In genomic region chr6:108558372-108559096, GRCh38 we compare ENCODE assay signal across 8 cellular contexts. TPM values are rescaled to one million over a fixed set of nuclear protein-coding genes. Genes with fewer than 3 reads are reported as not detected.
DNase-seq lines count a peak whose midpoint lies in the region; ATAC-seq and TF ChIP-seq lines count a peak whose summit lies in the region.

No MANE protein-coding gene starts in this region.

- POLR2A ChIA-PET in activated CD8-positive, alpha-beta T cell treated with anti-CD3 and anti-CD28 coated beads for 36 hours (lab: Charles Lee): interaction anchor here (0.6 to 2.0 kb wide), 7 partner anchors 10 to 324 kb away, joined by 3 to 13 read pairs (median 4); no protein-coding TSS in a partner anchor

- peak overlapping the region; percentile 88 to 98 (median 92) for H3K4me3 ChIP-seq in BLaER1 treated with 17β-estradiol and CSF1 and Interleukin-3, amounts not matched to agents 10 nM and 100 nM
- peak overlapping the region; percentile 80 to 83 for H3K4me3 ChIP-seq in duodenal mucosa (ENCODE audit: low read depth in 1 of 2, low read length in 2 of 2)
- H3K4me3 ChIP-seq in lower leg skin (ENCODE audit: low read depth, poor library complexity, severe bottlenecking): peak overlapping the region; percentile 86

- peak overlapping the region; percentile 64 to 99 (median 91) for H3K4me2 ChIP-seq in BLaER1 treated with 17β-estradiol and CSF1 and Interleukin-3, amounts not matched to agents 10 nM and 100 nM

- H3K9me3 Mint-ChIP-seq in activated CD8-positive, alpha-beta T cell treated with anti-CD3 and anti-CD28 coated beads for 36 hours: no peaks in the 10 kb centered on the region

- peaks cover 10% of the 10 kb centered on the region for H3K36me3 Mint-ChIP-seq in activated CD8-positive, alpha-beta T cell treated with anti-CD3 and anti-CD28 coated beads for 36 hours (ENCODE audit: low read depth)

- H3K4me1 ChIP-seq in BLaER1 treated with 17β-estradiol and CSF1 and Interleukin-3, amounts not matched to agents 10 nM and 100 nM: peaks cover 17 to 32% (median 30%) of the 10 kb centered on the region in 10 experiments
- peaks cover 17 to 25% of the 10 kb centered on the region in 2 donors for H3K4me1 ChIP-seq in duodenal mucosa (ENCODE audit: control insufficient read depth in 1 of 2, insufficient read depth in 2 of 2, low read length in 2 of 2)

- H3K9ac ChIP-seq in BLaER1 treated with 17β-estradiol and CSF1 and Interleukin-3, amounts not matched to agents 10 nM and 100 nM: peak overlapping the region; percentile 90 to 100 (median 96)
- H3K9ac ChIP-seq in duodenal mucosa (ENCODE audit: low read depth in 1 of 2, low read length in 2 of 2): peak overlapping the region; percentile 83 to 86

- H3K4me3 Mint-ChIP-seq in activated CD8-positive, alpha-beta T cell treated with anti-CD3 and anti-CD28 coated beads for 36 hours: peak overlapping the region; percentile 94

- WGBS in lower leg skin, 2 donors: 0% methylated on average over 51 to 58 of the region's 58 CpGs

- CTCF ChIA-PET in activated CD8-positive, alpha-beta T cell treated with anti-CD3 and anti-CD28 coated beads for 36 hours (lab: Charles Lee): interaction anchor here (0.7 to 1.2 kb wide), 3 partner anchors 17 to 515 kb away, joined by 3 to 4 read pairs (median 3); no protein-coding TSS in a partner anchor

- no peak for TF ChIP-seq CTCF in activated CD8-positive, alpha-beta T cell treated with anti-CD3 and anti-CD28 coated beads for 36 hours (IDR thresholded peaks at IDR 0.05)
- no peak for TF ChIP-seq CTCF in lower leg skin (IDR thresholded peaks at IDR 0.05)

- no peak for TF ChIP-seq POLR2A in lower leg skin (IDR thresholded peaks at IDR 0.05)

- peaks cover 1% of the 10 kb centered on the region for H3K27me3 Mint-ChIP-seq in activated CD8-positive, alpha-beta T cell treated with anti-CD3 and anti-CD28 coated beads for 36 hours

- peak overlapping the region; percentile 97 for H3K27ac Mint-ChIP-seq in activated CD8-positive, alpha-beta T cell treated with anti-CD3 and anti-CD28 coated beads for 36 hours

- H3K27me3 ChIP-seq in BLaER1 treated with 17β-estradiol and CSF1 and Interleukin-3, amounts not matched to agents 10 nM and 100 nM: peaks cover 0 to 19% (median 6%) of the 10 kb centered on the region in 11 experiments; a peak in 8 of 22 replicates
- H3K27me3 ChIP-seq in duodenal mucosa (ENCODE audit: control insufficient read depth in 1 of 2, insufficient read depth in 2 of 2, low read length in 2 of 2): no peaks in the 10 kb centered on the region

- H4K20me1 ChIP-seq in BLaER1 treated with 17β-estradiol and CSF1 and Interleukin-3, amounts not matched to agents 10 nM and 100 nM: peaks cover 11 to 29% (median 20%) of the 10 kb centered on the region in 11 experiments; a peak in 17 of 22 replicates

- intact Hi-C loops in activated CD8-positive, alpha-beta T cell treated with anti-CD3 and anti-CD28 coated beads for 36 hours (cut with micrococcal nuclease): no loop called here
- intact Hi-C loops in lower leg skin (cut with DNase I; ENCODE audit: low total_unique reads): no loop called here

- ATAC-seq in GM19455 (IDR thresholded peaks at IDR 0.05; ENCODE audit: unreplicated experiment): peak; percentile 48
- peak; percentile 41 for ATAC-seq in HG03575 (IDR thresholded peaks at IDR 0.05; ENCODE audit: extremely low read depth, insufficient number of reproducible peaks, low FRiP score, unreplicated experiment)
- ATAC-seq in activated CD8-positive, alpha-beta T cell treated with anti-CD3 and anti-CD28 coated beads for 36 hours: peak; percentile 77

- H3K9me3 ChIP-seq in BLaER1 treated with 17β-estradiol and CSF1 and Interleukin-3, amounts not matched to agents 10 nM and 100 nM (replicated peaks in 1 of 11): no peaks in the 10 kb centered on the region
- H3K9me3 ChIP-seq in duodenal mucosa (ENCODE audit: control insufficient read depth in 1 of 2, low read length in 2 of 2): no peaks in the 10 kb centered on the region

- H3K36me3 ChIP-seq in BLaER1 treated with 17β-estradiol and CSF1 and Interleukin-3, amounts not matched to agents 10 nM and 100 nM: peaks cover 0 to 13% (median 10%) of the 10 kb centered on the region in 11 experiments; a peak in 12 of 22 replicates
- H3K36me3 ChIP-seq in duodenal mucosa (ENCODE audit: control insufficient read depth in 1 of 2, insufficient read depth in 2 of 2, low read length in 2 of 2): no peaks in the 10 kb centered on the region

- peak overlapping the region; percentile 91 to 99 (median 96) for H3K27ac ChIP-seq in BLaER1 treated with 17β-estradiol and CSF1 and Interleukin-3, amounts not matched to agents 10 nM and 100 nM
- H3K27ac ChIP-seq in duodenal mucosa (ENCODE audit: low read depth, low read length): peak overlapping the region; percentile 96

- DNase-seq in NCI-H82 treated with DMSO at 0.1 percent for 48 hours (lab: John Stamatoyannopoulos, UW; ENCODE audit: unreplicated experiment): peak; percentile 95
- DNase-seq in activated CD8-positive, alpha-beta T cell treated with anti-CD3 and anti-CD28 coated beads for 36 hours: peak; percentile 98
- DNase-seq in lower leg skin (ENCODE audit: low spot score in 2 of 2): peak; percentile 98 to 100
- DNase-seq in stimulated activated CD4-positive, alpha-beta T cell treated with anti-CD3 and anti-CD28 coated beads, Interleukin-4, amount 100 ng/mL, for 24 hours: peak; percentile 96

- peaks cover 22% of the 10 kb centered on the region for H3K4me1 Mint-ChIP-seq in activated CD8-positive, alpha-beta T cell treated with anti-CD3 and anti-CD28 coated beads for 36 hours (ENCODE audit: low read depth)

RNA-seq across cellular contexts. Expression of gene FOXO3, which starts 2.2 kb away (rescaled TPM):
- total RNA-seq in activated CD8-positive, alpha-beta T cell treated with anti-CD3 and anti-CD28 coated beads for 36 hours: 1 to 10 TPM; 7.5 to 9.0 TPM
- total RNA-seq in lower leg skin: 100 to 1,000 TPM; 110 to 176 (median 139) TPM

Comparison
In these comparisons a context has a peak if more than half of its experiments do, and no peak if none do; other contexts are left out.
1. Peak in every context shown above with its lines: DNase-seq, ATAC-seq, H3K4me3 ChIP-seq and H3K27ac ChIP-seq.
2. RNA of gene FOXO3, which starts 2.2 kb away (total RNA-seq): 110 to 176 TPM in lower leg skin; 7.5 to 9.0 TPM in activated CD8-positive, alpha-beta T cell treated with anti-CD3 and anti-CD28 coated beads for 36 hours; every median in the first group is over 10 times any median in the second.